Comparison of ENCODE assay signal across 1 cellular context in the genomic region with DNA sequence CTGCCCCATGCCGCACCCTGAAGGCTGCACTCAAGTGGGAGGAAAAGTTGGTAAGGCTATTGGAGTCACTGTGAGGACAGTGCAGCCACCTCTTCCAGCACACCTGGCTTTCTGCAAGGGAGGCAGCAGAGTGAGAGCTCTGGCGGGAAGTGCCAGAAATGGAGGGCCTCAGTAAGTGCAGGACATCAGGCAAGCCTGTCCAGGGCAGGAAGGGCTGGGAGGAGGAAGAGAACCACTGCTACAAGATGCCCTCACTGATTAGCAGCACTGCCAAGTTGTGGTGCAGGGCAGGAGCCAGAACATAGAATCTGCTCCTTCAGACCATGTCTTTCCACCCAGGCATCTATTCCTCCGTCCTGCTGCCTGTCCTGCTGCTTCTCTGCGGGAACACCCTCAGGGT.
A peak's percentile ranks its signal among the peaks of the same experiment; 100 is the strongest.
TF ChIP-seq lines count a peak whose summit lies in the region.

No MANE protein-coding gene starts in this region.

TF ChIP-seq in K562, 482 proteins besides CTCF, POLR2A, EP300 and RAD21 (continued from another document):
- TF ChIP-seq, protein P1, sequence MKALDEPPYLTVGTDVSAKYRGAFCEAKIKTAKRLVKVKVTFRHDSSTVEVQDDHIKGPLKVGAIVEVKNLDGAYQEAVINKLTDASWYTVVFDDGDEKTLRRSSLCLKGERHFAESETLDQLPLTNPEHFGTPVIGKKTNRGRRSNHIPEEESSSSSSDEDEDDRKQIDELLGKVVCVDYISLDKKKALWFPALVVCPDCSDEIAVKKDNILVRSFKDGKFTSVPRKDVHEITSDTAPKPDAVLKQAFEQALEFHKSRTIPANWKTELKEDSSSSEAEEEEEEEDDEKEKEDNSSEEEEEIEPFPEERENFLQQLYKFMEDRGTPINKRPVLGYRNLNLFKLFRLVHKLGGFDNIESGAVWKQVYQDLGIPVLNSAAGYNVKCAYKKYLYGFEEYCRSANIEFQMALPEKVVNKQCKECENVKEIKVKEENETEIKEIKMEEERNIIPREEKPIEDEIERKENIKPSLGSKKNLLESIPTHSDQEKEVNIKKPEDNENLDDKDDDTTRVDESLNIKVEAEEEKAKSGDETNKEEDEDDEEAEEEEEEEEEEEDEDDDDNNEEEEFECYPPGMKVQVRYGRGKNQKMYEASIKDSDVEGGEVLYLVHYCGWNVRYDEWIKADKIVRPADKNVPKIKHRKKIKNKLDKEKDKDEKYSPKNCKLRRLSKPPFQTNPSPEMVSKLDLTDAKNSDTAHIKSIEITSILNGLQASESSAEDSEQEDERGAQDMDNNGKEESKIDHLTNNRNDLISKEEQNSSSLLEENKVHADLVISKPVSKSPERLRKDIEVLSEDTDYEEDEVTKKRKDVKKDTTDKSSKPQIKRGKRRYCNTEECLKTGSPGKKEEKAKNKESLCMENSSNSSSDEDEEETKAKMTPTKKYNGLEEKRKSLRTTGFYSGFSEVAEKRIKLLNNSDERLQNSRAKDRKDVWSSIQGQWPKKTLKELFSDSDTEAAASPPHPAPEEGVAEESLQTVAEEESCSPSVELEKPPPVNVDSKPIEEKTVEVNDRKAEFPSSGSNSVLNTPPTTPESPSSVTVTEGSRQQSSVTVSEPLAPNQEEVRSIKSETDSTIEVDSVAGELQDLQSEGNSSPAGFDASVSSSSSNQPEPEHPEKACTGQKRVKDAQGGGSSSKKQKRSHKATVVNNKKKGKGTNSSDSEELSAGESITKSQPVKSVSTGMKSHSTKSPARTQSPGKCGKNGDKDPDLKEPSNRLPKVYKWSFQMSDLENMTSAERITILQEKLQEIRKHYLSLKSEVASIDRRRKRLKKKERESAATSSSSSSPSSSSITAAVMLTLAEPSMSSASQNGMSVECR (CRISPR knock-in tag; IDR thresholded peaks at IDR 0.05), result peak; percentile 20; the same call in 1 of the 2 replicates
- TF ChIP-seq ZNF583 (CRISPR knock-in tag; IDR thresholded peaks at IDR 0.05) (no peak), JUNB (CRISPR knock-in tag; conservative IDR thresholded peaks at IDR 0.05) (0 out of 2 replicates have a peak, but pooled peaks have one; percentile 16), STAG1 (CRISPR knock-in tag; IDR thresholded peaks at IDR 0.05; ENCODE audit: borderline replicate concordance) (0 out of 2 replicates have a peak, but pooled peaks have one; percentile 19), ZNF592 (IDR thresholded peaks at IDR 0.05) (no peak), MCM7 (IDR thresholded peaks at IDR 0.05) (no peak), ZNF274 (IDR thresholded peaks at IDR 0.05; ENCODE audit: borderline replicate concordance, low read depth, low read length) (no peak)
- TF ChIP-seq, protein P2, sequence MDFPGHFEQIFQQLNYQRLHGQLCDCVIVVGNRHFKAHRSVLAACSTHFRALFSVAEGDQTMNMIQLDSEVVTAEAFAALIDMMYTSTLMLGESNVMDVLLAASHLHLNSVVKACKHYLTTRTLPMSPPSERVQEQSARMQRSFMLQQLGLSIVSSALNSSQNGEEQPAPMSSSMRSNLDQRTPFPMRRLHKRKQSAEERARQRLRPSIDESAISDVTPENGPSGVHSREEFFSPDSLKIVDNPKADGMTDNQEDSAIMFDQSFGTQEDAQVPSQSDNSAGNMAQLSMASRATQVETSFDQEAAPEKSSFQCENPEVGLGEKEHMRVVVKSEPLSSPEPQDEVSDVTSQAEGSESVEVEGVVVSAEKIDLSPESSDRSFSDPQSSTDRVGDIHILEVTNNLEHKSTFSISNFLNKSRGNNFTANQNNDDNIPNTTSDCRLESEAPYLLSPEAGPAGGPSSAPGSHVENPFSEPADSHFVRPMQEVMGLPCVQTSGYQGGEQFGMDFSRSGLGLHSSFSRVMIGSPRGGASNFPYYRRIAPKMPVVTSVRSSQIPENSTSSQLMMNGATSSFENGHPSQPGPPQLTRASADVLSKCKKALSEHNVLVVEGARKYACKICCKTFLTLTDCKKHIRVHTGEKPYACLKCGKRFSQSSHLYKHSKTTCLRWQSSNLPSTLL (IDR thresholded peaks at IDR 0.05), result no peak
